21 cellular contexts compared by ENCODE assay signal in the genomic region with DNA sequence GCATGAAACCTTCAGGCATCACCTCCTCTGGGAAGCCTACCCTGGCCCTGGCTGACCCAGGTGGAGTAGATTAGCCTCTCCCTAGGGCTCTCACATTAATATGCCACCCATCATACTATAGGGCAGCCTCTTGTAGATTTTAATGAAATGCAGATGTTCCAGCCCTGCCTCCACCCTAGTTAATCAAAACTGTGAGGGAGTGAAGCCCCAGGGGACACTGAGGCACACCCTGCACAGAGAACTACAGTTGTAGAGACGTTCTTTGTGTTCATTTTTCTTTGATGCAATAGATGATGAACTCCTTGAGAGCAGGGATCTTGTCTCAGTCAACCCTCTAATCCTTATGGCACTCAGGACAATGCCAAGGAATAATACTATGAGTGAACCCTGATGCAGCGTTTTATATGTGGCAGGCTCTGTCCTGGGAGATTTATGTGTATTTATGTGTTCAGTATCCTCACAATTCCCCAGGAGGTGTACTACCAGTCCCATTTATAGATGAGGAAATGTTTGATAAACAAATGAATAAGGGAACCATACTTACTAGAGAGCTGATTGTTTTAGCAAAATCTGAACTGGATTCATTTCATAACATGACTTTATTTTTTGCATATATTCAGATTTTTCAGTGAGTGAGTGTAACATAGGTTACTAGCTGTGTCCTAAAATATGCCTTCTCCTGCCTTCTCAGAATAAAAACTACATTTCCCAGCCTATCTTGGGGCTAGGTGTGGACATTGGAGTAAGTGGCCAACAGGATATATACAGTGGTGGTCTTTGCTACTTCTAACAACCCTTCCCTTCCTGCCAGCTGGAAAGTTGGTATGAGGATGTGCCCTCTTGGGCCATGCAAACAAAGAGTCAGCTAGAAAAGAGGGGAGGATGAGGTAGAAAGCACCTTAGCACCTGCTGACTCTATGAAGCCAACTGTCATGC. TPM values are rescaled to one million over a fixed set of nuclear protein-coding genes. Genes with fewer than 3 reads are reported as not detected.
"Had no signal": no experiment of that assay in that cellular context is flagged by ENCODE, and none has a peak within 500 bp of the region (broad histone marks: within the 10 kb centered on the region; RNA-seq: fewer than 3 reads in every experiment).

No MANE protein-coding gene starts in this region.

- H3K27ac ChIP-seq: ascending aorta, left ventricle myocardium inferior had no signal

- H3K9me3 ChIP-seq: ascending aorta, left ventricle myocardium inferior, mucosa of descending colon, transverse colon had no signal

- DNase-seq: activated naive CD4-positive, alpha-beta T cell treated with anti-CD3 and anti-CD28 coated beads for 36 hours; activated naive CD8-positive, alpha-beta T cell treated with anti-CD3 and anti-CD28 coated beads, Interleukin-2, amount 50 U/mL, for 24 hours; endodermal cell; glutamatergic neuron; hypothalamus; kidney; left ventricle myocardium inferior; mucosa of descending colon; naive thymus-derived CD4-positive, alpha-beta T cell; retina; small intestine; stimulated activated CD4-positive, alpha-beta T cell treated with anti-CD3 and anti-CD28 coated beads, Interleukin-4, amount 100 ng/mL, for 24 hours; stimulated activated naive CD4-positive, alpha-beta T cell; transverse colon had no signal

- H3K4me1 ChIP-seq: ascending aorta had no signal

- ATAC-seq: activated naive CD8-positive, alpha-beta T cell treated with anti-CD3 and anti-CD28 coated beads, Interleukin-2, amount 50 U/mL, for 24 hours; mucosa of descending colon; naive thymus-derived CD4-positive, alpha-beta T cell had no signal

- H3K36me3 ChIP-seq: ascending aorta, left ventricle myocardium inferior, transverse colon had no signal

- H3K4me3 ChIP-seq: ascending aorta, left ventricle myocardium inferior, mucosa of descending colon, transverse colon had no signal

- H3K27me3 ChIP-seq: ascending aorta, transverse colon had no signal

RNA-seq across cellular contexts. Expression of gene PRELP, which starts 23.5 kb away (rescaled TPM):
- total RNA-seq: activated CD8-positive, alpha-beta memory T cell treated with anti-CD3 and anti-CD28 coated beads for 36 hours; activated naive CD4-positive, alpha-beta T cell treated with anti-CD3 and anti-CD28 coated beads for 36 hours; activated T-helper 1 cell treated with anti-CD3 and anti-CD28 coated beads, Interleukin-12 subunit alpha, Interleukin-12 subunit beta, Interleukin-2, Interleukin-4 antibody, amounts not matched to agents 30 ng/mL and 10 ng/mL and 1 ng/mL, durations not matched to agents 14 hours and 24 hours and 36 hours; bronchial epithelial cell; dermis microvascular lymphatic vessel endothelial cell; epithelial cell of proximal tubule; naive thymus-derived CD4-positive, alpha-beta T cell had no signal
- polyA plus RNA-seq: naive thymus-derived CD4-positive, alpha-beta T cell had no signal

RNA-seq across cellular contexts. Expression of gene OPTC, which starts 41.8 kb away (rescaled TPM):
- total RNA-seq: activated CD8-positive, alpha-beta memory T cell treated with anti-CD3 and anti-CD28 coated beads for 36 hours; activated naive CD4-positive, alpha-beta T cell treated with anti-CD3 and anti-CD28 coated beads for 36 hours; activated T-helper 1 cell treated with anti-CD3 and anti-CD28 coated beads, Interleukin-12 subunit alpha, Interleukin-12 subunit beta, Interleukin-2, Interleukin-4 antibody, amounts not matched to agents 30 ng/mL and 10 ng/mL and 1 ng/mL, durations not matched to agents 14 hours and 24 hours and 36 hours; ascending aorta; bronchial epithelial cell; dermis microvascular lymphatic vessel endothelial cell; epithelial cell of proximal tubule; fibroblast of villous mesenchyme; kidney; left ventricle myocardium inferior; mucosa of descending colon; naive thymus-derived CD4-positive, alpha-beta T cell; transverse colon had no signal
- polyA plus RNA-seq: naive thymus-derived CD4-positive, alpha-beta T cell; small intestine had no signal
